8 cellular contexts compared by ENCODE assay signal in the genomic region with DNA sequence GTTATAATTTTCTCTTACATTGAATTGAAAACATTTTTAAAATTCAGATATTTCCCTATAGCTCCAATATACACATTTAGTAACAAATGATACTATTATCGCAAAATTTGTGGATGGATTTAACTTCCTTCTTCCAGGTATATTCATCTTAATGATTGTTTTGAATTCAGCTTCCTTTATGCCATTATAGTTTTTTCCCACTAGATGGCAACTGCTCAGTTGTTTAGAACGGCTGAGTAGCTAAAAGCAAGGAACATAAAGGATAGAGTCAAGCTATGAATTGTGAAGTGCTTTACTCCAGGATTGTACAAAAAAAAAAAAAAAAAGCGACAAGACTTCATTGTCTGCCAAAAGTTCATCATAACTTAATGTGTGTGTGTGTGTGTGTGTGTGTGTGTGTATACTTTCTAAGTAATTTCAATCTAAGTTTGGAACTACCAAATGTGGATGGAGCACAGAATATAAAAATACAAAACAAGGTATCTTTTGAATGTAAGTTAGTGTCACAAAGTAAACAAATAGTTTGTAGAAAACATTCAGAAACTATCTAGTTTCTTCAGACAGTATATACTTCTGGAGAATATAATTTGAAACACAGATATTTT.
DNase-seq lines count a peak whose midpoint lies in the region; ATAC-seq, FAIRE-seq and TF ChIP-seq lines count a peak whose summit lies in the region.

No MANE protein-coding gene starts in this region.

- no peaks in the 10 kb centered on the region for H3K4me1 Mint-ChIP-seq in type B pancreatic cell (ENCODE audit: unreplicated experiment)

- peak; percentile 42 for FAIRE-seq in frontal cortex (lab: Jason Lieb, UNC)

- intact Hi-C loops in posterior cingulate gyrus (cut with DNase I): no loop called here

- H3K27ac ChIP-seq in HEK293 (ENCODE audit: extremely low read depth, low read depth, low read length): no peak overlapping the region

- TF ChIP-seq CTCF in HEK293 (tag by site-specific recombination; IDR thresholded peaks at IDR 0.05) (no peak), type B pancreatic cell (conservative IDR thresholded peaks at IDR 0.05) (peak; percentile 76)

- ATAC-seq in GM19328 (IDR thresholded peaks at IDR 0.05; ENCODE audit: unreplicated experiment): no peak

- H3K9me3 ChIP-seq in HEK293 (ENCODE audit: control insufficient read depth, insufficient read depth, low read depth, low read length): no peaks in the 10 kb centered on the region

- no peak overlapping the region for H3K4me3 ChIP-seq in HEK293 (ENCODE audit: low read depth, low read length)

- CTCF ChIA-PET in HEK293 (lab: Yijun Ruan, JAX): interaction anchor here (0.6 to 1.7 kb wide), 5 partner anchors 43 to 810 kb away, joined by 3 to 5 read pairs (median 3); no protein-coding TSS in a partner anchor

- H3K9me3 Mint-ChIP-seq in type B pancreatic cell: no peaks in the 10 kb centered on the region

- peak; percentile 15 for DNase-seq in COLO829 (ENCODE audit: low spot score)
- DNase-seq in RKO (ENCODE audit: low spot score): peak; percentile 62
- no peak for DNase-seq in frontal cortex (ENCODE audit: low spot score in 2 of 2)
- no peak for DNase-seq in type B pancreatic cell (ENCODE audit: extremely low spot score, unreplicated experiment)
- no peak for DNase-seq in posterior cingulate gyrus
- DNase-seq in D341Med (ENCODE audit: low spot score): no peak

- no peak overlapping the region for H3K4me3 Mint-ChIP-seq in type B pancreatic cell

- H3K27ac Mint-ChIP-seq in type B pancreatic cell: no peak overlapping the region

- no peaks in the 10 kb centered on the region for H3K4me1 ChIP-seq in HEK293 (ENCODE audit: control insufficient read depth, insufficient read depth, low read length)

- no peaks in the 10 kb centered on the region for H3K27me3 Mint-ChIP-seq in type B pancreatic cell

- no peaks in the 10 kb centered on the region for H3K36me3 ChIP-seq in HEK293 (ENCODE audit: control insufficient read depth in 2 of 2, insufficient read depth in 1 of 2, low read length in 2 of 2)

- POLR2A ChIA-PET in HEK293 (lab: Yijun Ruan, JAX): interaction anchor here (0.6 kb wide), 1 partner anchor 13 kb away, joined by 5 read pairs; no protein-coding TSS in a partner anchor

- no peaks in the 10 kb centered on the region for H3K36me3 Mint-ChIP-seq in type B pancreatic cell

TF ChIP-seq in HEK293, 187 proteins besides CTCF, POLR2A, EP300 and RAD21:
- peak; percentile 34 for TF ChIP-seq ZNF654 (tag by site-specific recombination; IDR thresholded peaks at IDR 0.05; ENCODE audit: low read depth)
- TF ChIP-seq ZNF555 (tag by site-specific recombination; conservative IDR thresholded peaks at IDR 0.05): no peak

Comparison
In these comparisons a context has a peak if more than half of its experiments do, and no peak if none do; other contexts are left out.
1. DNase-seq: peak in COLO829 (single experiment) and RKO (single experiment); none in frontal cortex (0 of 2), type B pancreatic cell (single experiment), posterior cingulate gyrus (0 of 10) and D341Med (single experiment).